Comparison of ENCODE assay signal across 22 cellular contexts in the genomic region with DNA sequence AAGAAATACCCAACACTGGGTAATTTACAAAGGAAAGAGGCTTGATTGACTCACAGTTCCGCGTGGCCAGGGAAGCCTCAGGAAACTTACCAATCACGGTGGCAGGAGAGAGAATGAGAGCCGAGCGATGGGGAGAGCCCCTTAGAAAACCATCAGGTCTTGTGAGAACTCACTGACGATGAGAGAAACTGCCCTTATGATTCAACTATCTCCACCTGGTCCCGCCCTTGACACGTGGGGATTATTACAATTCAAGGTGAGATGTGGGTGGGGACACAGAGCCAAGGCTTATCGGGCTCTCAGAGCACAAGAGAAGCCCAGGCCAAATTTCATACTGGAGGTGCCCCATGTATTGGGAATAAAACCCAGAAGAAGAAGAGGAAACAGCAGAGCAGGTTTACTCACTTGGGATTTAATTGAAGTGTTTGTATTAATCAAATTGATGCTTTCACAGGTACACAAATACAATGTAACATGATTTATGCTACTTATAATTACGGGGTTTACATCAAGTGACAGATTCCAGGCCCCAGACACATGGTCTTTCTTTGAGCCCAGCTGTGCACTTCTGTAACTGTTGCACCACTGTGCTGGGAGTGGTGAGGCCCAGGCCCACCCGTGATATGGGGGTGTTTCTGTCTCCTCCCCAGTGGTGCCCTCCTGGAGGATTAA. TPM values are rescaled to one million over a fixed set of nuclear protein-coding genes. Genes with fewer than 3 reads are reported as not detected.
DNase-seq lines count a peak whose midpoint lies in the region; ATAC-seq, FAIRE-seq and TF ChIP-seq lines count a peak whose summit lies in the region.
"Had no signal": no experiment of that assay in that cellular context is flagged by ENCODE, and none has a peak within 500 bp of the region (broad histone marks: within the 10 kb centered on the region; RNA-seq: fewer than 3 reads in every experiment).

No MANE protein-coding gene starts in this region.

- H3K4me1 Mint-ChIP-seq in stimulated activated effector memory CD8-positive, alpha-beta T cell treated with anti-CD3 and anti-CD28 coated beads, Interleukin-12 subunit alpha, Interleukin-12 subunit beta, amount 100 ng/mL, for 72 hours: peaks cover 10% of the 10 kb centered on the region

- no peaks in the 10 kb centered on the region for H3K27me3 ChIP-seq in bronchial epithelial cell (ENCODE audit: control insufficient read depth, insufficient read depth, low read length)
- H3K27me3 ChIP-seq in small intestine (ENCODE audit: control insufficient read depth in 2 of 2, insufficient read depth in 2 of 2, low read length in 2 of 2): no peaks in the 10 kb centered on the region

- no peaks in the 10 kb centered on the region for H3K36me3 Mint-ChIP-seq in stimulated activated effector memory CD8-positive, alpha-beta T cell treated with anti-CD3 and anti-CD28 coated beads, Interleukin-12 subunit alpha, Interleukin-12 subunit beta, amount 100 ng/mL, for 72 hours

- H3K4me1 ChIP-seq in small intestine (ENCODE audit: control insufficient read depth in 2 of 2, insufficient read depth in 1 of 2, low read depth in 1 of 2, low read length in 1 of 2): peaks cover 0 to 3% of the 10 kb centered on the region in 2 donors

- H3K4me3 ChIP-seq in bronchial epithelial cell (ENCODE audit: low read depth, low read length) (no peak overlapping the region), small intestine (ENCODE audit: low read depth in 1 of 2, low read length in 2 of 2) (no peak overlapping the region)

- no peak for TF ChIP-seq CTCF in bronchial epithelial cell (IDR thresholded peaks at IDR 0.05; ENCODE audit: insufficient read depth, low read length, severe bottlenecking)

- H3K9me3 ChIP-seq in small intestine (ENCODE audit: control insufficient read depth, low read depth): no peaks in the 10 kb centered on the region

- H3K36me3 ChIP-seq in bronchial epithelial cell (ENCODE audit: control insufficient read depth, insufficient read depth, low read length): no peaks in the 10 kb centered on the region
- no peaks in the 10 kb centered on the region for H3K36me3 ChIP-seq in small intestine (ENCODE audit: control insufficient read depth in 2 of 2, insufficient read depth in 2 of 2, low read length in 2 of 2)

- FAIRE-seq in bronchial epithelial cell (lab: Jason Lieb, UNC): no peak
- no peak for FAIRE-seq in small intestine (lab: Jason Lieb, UNC)
- FAIRE-seq: colon had no signal

- H3K27ac ChIP-seq in small intestine (ENCODE audit: low read depth in 1 of 2, low read length in 1 of 2): peak overlapping the region; percentile 14 to 71

- DNase-seq in NCI-H2171 treated with DMSO at 0.1 percent for 48 hours (lab: John Stamatoyannopoulos, UW): peak; percentile 53
- no peak for DNase-seq in NCI-H2171 (lab: John Stamatoyannopoulos, UW)
- peak; percentile 33 for DNase-seq in NCI-H524 treated with DMSO at 0.1 percent for 48 hours (lab: John Stamatoyannopoulos, UW)
- peak; percentile 95 for DNase-seq in bronchial epithelial cell (ENCODE audit: low read depth)
- DNase-seq in small intestine: peak; percentile 86
- DNase-seq in NCI-H2196 treated with DMSO at 0.1 percent for 48 hours (lab: John Stamatoyannopoulos, UW; ENCODE audit: unreplicated experiment): no peak
- DNase-seq in activated CD8-positive, alpha-beta memory T cell treated with anti-CD3 and anti-CD28 coated beads, Interleukin-2, amount 50 U/mL, for 4 hours: no peak
- DNase-seq in stimulated activated effector memory CD8-positive, alpha-beta T cell treated with anti-CD3 and anti-CD28 coated beads, Interleukin-12 subunit alpha, Interleukin-12 subunit beta, amount 100 ng/mL, for 72 hours (ENCODE audit: low spot score in 2 of 2): no peak
- DNase-seq: activated CD4-positive, alpha-beta T cell treated with anti-CD3 and anti-CD28 coated beads, Interleukin-2, amount 10 ng/mL, durations not matched to agents 24 days and 14 days; amygdala; C1 segment of cervical spinal cord; erythroblast; head of caudate nucleus; islet precursor cell; MV-4-11; NCI-H526; occipital lobe; Right ventricle myocardium superior; stimulated activated naive CD4-positive, alpha-beta T cell treated with Interleukin-2 at 50 U/mL for 16 hours had no signal

- H3K27ac Mint-ChIP-seq in stimulated activated effector memory CD8-positive, alpha-beta T cell treated with anti-CD3 and anti-CD28 coated beads, Interleukin-12 subunit alpha, Interleukin-12 subunit beta, amount 100 ng/mL, for 72 hours: no peak overlapping the region
- H3K27ac Mint-ChIP-seq: activated CD4-positive, alpha-beta T cell treated with anti-CD3 and anti-CD28 coated beads, Interleukin-2, amount 10 ng/mL, durations not matched to agents 24 days and 14 days; T-helper 2 cell treated with Interferon-gamma antibody and Interleukin-4, amounts not matched to agents 5 μg/mL and 100 μg/mL, for 36 hours had no signal

- no peak for ATAC-seq in stimulated activated effector memory CD8-positive, alpha-beta T cell treated with anti-CD3 and anti-CD28 coated beads, Interleukin-12 subunit alpha, Interleukin-12 subunit beta, amount 100 ng/mL, for 72 hours

- H3K4me3 Mint-ChIP-seq in stimulated activated effector memory CD8-positive, alpha-beta T cell treated with anti-CD3 and anti-CD28 coated beads, Interleukin-12 subunit alpha, Interleukin-12 subunit beta, amount 100 ng/mL, for 72 hours: no peak overlapping the region
- H3K4me3 Mint-ChIP-seq: activated CD4-positive, alpha-beta T cell treated with anti-CD3 and anti-CD28 coated beads, Interleukin-2, amount 10 ng/mL, durations not matched to agents 24 days and 14 days; T-helper 2 cell treated with Interferon-gamma antibody and Interleukin-4, amounts not matched to agents 5 μg/mL and 100 μg/mL, for 36 hours had no signal

- no peaks in the 10 kb centered on the region for H3K9me3 Mint-ChIP-seq in stimulated activated effector memory CD8-positive, alpha-beta T cell treated with anti-CD3 and anti-CD28 coated beads, Interleukin-12 subunit alpha, Interleukin-12 subunit beta, amount 100 ng/mL, for 72 hours
- H3K9me3 Mint-ChIP-seq: activated CD4-positive, alpha-beta T cell treated with anti-CD3 and anti-CD28 coated beads, Interleukin-2, amount 10 ng/mL, durations not matched to agents 24 days and 14 days; T-helper 2 cell treated with Interferon-gamma antibody and Interleukin-4, amounts not matched to agents 5 μg/mL and 100 μg/mL, for 36 hours had no signal

- 20 to 58% (median 39%) methylated on average over 11 of the region's 11 CpGs for WGBS in small intestine, 3 donors

RNA-seq across cellular contexts. Expression of a gene that starts 8.2 kb away (rescaled TPM):
- total RNA-seq in bronchial epithelial cell: 24.8 and 26.6 TPM in 2 replicates
- polyA plus RNA-seq in small intestine: 10 to 100 TPM; 17.6 to 42.3 (median 26.8) TPM

RNA-seq across cellular contexts. Expression of a gene that starts 32.7 kb away (rescaled TPM):
- 0.53 and 1.2 TPM in 2 replicates for total RNA-seq in bronchial epithelial cell
- polyA plus RNA-seq in small intestine: under 1 TPM in 2 of 3 donors, not detected in 1; under 0.01 to 0.69 TPM
- total RNA-seq: A172; activated CD4-positive, alpha-beta T cell treated with anti-CD3 and anti-CD28 coated beads, Interleukin-2, amount 10 ng/mL, durations not matched to agents 24 days and 14 days had no signal

Comparison
In these comparisons a context has a peak if more than half of its experiments do, and no peak if none do; other contexts are left out.
1. DNase-seq: peak in NCI-H2171 treated with DMSO at 0.1 percent for 48 hours (single experiment), NCI-H524 treated with DMSO at 0.1 percent for 48 hours (single experiment), bronchial epithelial cell (single experiment) and small intestine (single experiment); none in NCI-H2171 (single experiment), NCI-H2196 treated with DMSO at 0.1 percent for 48 hours (single experiment), activated CD8-positive, alpha-beta memory T cell treated with anti-CD3 and anti-CD28 coated beads, Interleukin-2, amount 50 U/mL, for 4 hours (single experiment) and stimulated activated effector memory CD8-positive, alpha-beta T cell treated with anti-CD3 and anti-CD28 coated beads, Interleukin-12 subunit alpha, Interleukin-12 subunit beta, amount 100 ng/mL, for 72 hours (0 of 2).